ENCODE assay signal across 21 cellular contexts in genomic region chr4:76569225-76569624, GRCh38.
DNase-seq lines count a peak whose midpoint lies in the region; ATAC-seq, FAIRE-seq and TF ChIP-seq lines count a peak whose summit lies in the region.
"Had no signal": no experiment of that assay in that cellular context is flagged by ENCODE, and none has a peak within 500 bp of the region (broad histone marks: within the 10 kb centered on the region; RNA-seq: fewer than 3 reads in every experiment).

No MANE protein-coding gene starts in this region.

- H3K4me2 ChIP-seq in PC-9: peak overlapping the region; percentile 68

- no peak overlapping the region for H2AFZ ChIP-seq in PC-9

- no peak for TF ChIP-seq CTCF in PC-9 (conservative IDR thresholded peaks at IDR 0.05)

- no peaks in the 10 kb centered on the region for H4K20me1 ChIP-seq in PC-9 (ENCODE audit: insufficient read depth)

- BruUV-seq in PC-9 (replicated peaks; lab: Mats Ljungman, UMichigan): no TSS peak

- no peak for FAIRE-seq in small intestine (lab: Jason Lieb, UNC)

- H3K27me3 ChIP-seq in PC-9 (ENCODE audit: insufficient read depth, low read depth) (no peaks in the 10 kb centered on the region), small intestine (ENCODE audit: control insufficient read depth in 2 of 2, insufficient read depth in 2 of 2, low read length in 2 of 2) (no peaks in the 10 kb centered on the region)
- H3K27me3 ChIP-seq: adrenal gland, colonic mucosa had no signal

- in situ Hi-C loops in ACHN (cut with HindIII; ENCODE audit: low pct_ligation_motif_present, low pct_unique_long_range_greater_than_20kb, low sequenced_read_pairs): no loop called here

- WGBS in small intestine, 3 donors: 35 to 62% (median 48%) methylated on average over 3 of the region's 3 CpGs

- H3K27ac ChIP-seq in PC-9 (peak overlapping the region; percentile 73), small intestine (ENCODE audit: low read depth in 1 of 2, low read length in 1 of 2) (no peak overlapping the region)
- H3K27ac ChIP-seq: adrenal gland, colonic mucosa, skin epidermis had no signal

- POLR2A ChIA-PET in PC-9 (lab: Charles Lee; ENCODE audit: unreplicated experiment): interaction anchor here (0.6 kb wide), 1 partner anchor 86 kb away, joined by 4 read pairs; no protein-coding TSS in a partner anchor

- intact Hi-C loops in PC-9 (cut with micrococcal nuclease; ENCODE audit: unreplicated experiment) (no loop called here), left colon (cut with DNase I, micrococcal nuclease) (no loop called here)

- CTCF ChIA-PET in PC-9 (lab: Charles Lee): interaction anchor here (0.7 kb wide), 1 partner anchor 251 kb away, joined by 3 read pairs; no protein-coding TSS in a partner anchor

- peaks cover 23% of the 10 kb centered on the region for H3F3A ChIP-seq in PC-9 (ENCODE audit: insufficient read depth, low read depth)

- H3K9me3 ChIP-seq in PC-9 (ENCODE audit: insufficient read depth, low read depth): no peaks in the 10 kb centered on the region
- no peaks in the 10 kb centered on the region for H3K9me3 ChIP-seq in small intestine (ENCODE audit: control insufficient read depth, low read depth)
- H3K9me3 ChIP-seq: adrenal gland, colonic mucosa had no signal

- H3K9me2 ChIP-seq in PC-9 (ENCODE audit: insufficient read depth): no peaks in the 10 kb centered on the region

- ATAC-seq in GM18498 (IDR thresholded peaks at IDR 0.05; ENCODE audit: unreplicated experiment): peak; percentile 50
- peak; percentile 65 for ATAC-seq in left colon
- ATAC-seq in HG02938 (IDR thresholded peaks at IDR 0.05; ENCODE audit: unreplicated experiment): no peak
- ATAC-seq: left cardiac atrium, T-cell had no signal

- DNase-seq in PC-9 (peak in 1 of 2 experiments; percentile 65), left colon (no peak), small intestine (peak; percentile 46), dedifferentiated amniotic fluid mesenchymal stem cell (ENCODE audit: extremely low spot score) (no peak), MV-4-11 (lab: John Stamatoyannopoulos, UW) (no peak), ACHN (no peak)
- DNase-seq: activated CD8-positive, alpha-beta memory T cell treated with anti-CD3 and anti-CD28 coated beads for 24 hours; activated naive CD4-positive, alpha-beta T cell; activated T-cell treated with anti-CD3 and anti-CD28 coated beads, Interleukin-2, amount 50 U/mL, for 24 hours; adrenal gland; colonic mucosa; DND-41; left cardiac atrium; NCI-H187; NCI-H2227 treated with DMSO at 0.1 percent for 48 hours; NCI-H748 treated with DMSO at 0.1 percent for 48 hours; stimulated activated CD4-positive, alpha-beta T cell treated with anti-CD3 and anti-CD28 coated beads, Interleukin-2, amount 100 ng/mL, for 24 hours; T-cell had no signal

- H3K4me1 ChIP-seq in PC-9 (replicated peaks; ENCODE audit: insufficient read depth) (peaks cover 42% of the 10 kb centered on the region), small intestine (ENCODE audit: control insufficient read depth in 2 of 2, insufficient read depth in 1 of 2, low read depth in 1 of 2, low read length in 1 of 2) (no peaks in the 10 kb centered on the region)
- H3K4me1 ChIP-seq: adrenal gland, colonic mucosa had no signal

- H3K4me3 ChIP-seq in PC-9: no peak overlapping the region
- no peak overlapping the region for H3K4me3 ChIP-seq in small intestine (ENCODE audit: low read depth in 1 of 2, low read length in 2 of 2)
- H3K4me3 ChIP-seq: adrenal gland, colonic mucosa, skin epidermis had no signal

- H3K36me3 ChIP-seq in PC-9 (ENCODE audit: low read depth): no peaks in the 10 kb centered on the region
- H3K36me3 ChIP-seq in small intestine (ENCODE audit: control insufficient read depth in 2 of 2, insufficient read depth in 2 of 2, low read length in 2 of 2): no peaks in the 10 kb centered on the region
- H3K36me3 ChIP-seq: adrenal gland, colonic mucosa had no signal

- no peaks in the 10 kb centered on the region for H3K79me2 ChIP-seq in PC-9 (ENCODE audit: low read depth)
